8 cellular contexts compared by ENCODE assay signal in the genomic region with DNA sequence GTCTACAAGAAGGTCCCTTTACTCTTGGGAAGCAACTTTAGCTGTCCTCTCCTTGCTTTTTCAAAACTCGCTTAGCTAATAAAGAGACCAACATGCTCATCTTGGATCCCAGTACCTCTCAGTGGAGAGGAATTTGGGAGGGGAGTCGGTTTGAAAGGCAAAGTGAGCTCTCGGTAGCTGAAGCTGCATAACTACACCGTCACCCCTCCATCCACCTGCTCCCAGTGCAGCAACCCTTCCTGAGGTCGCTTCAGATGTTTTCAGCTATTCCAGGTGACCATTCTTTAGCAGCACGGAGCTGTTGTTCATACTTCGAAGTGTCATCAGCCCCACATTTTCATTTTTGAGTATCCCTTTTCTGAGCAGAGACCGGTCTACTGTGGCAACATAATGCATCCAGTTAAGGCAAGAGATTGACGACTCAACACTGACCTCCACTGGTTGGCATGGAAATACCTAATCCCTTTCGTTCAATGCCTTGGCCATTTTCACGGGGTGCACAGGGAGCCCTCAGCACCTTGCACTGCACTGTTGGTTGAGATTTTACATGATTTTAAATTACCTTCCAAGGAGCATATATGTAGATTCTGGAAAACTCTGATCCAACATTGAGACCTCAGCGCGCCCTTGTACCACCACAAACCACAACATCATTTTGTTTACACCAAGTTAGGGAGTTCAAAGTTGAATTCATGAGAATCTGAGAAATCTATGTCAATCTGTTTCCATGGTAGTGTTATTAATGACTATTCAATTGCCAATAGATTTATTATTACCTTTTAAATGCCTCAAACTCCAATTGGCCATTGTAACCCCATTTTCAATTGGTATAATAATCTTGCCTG. TPM values are rescaled to one million over a fixed set of nuclear protein-coding genes. Genes with fewer than 3 reads are reported as not detected.
A peak's percentile ranks its signal among the peaks of the same experiment; 100 is the strongest.
DNase-seq lines count a peak whose midpoint lies in the region; FAIRE-seq and TF ChIP-seq lines count a peak whose summit lies in the region.

No MANE protein-coding gene starts in this region.

- no peak overlapping the region for H3K27ac ChIP-seq in vagina

- peaks cover 5% of the 10 kb centered on the region for H3K4me1 Mint-ChIP-seq in activated naive CD4-positive, alpha-beta T cell treated with anti-CD3 and anti-CD28 coated beads for 36 hours (ENCODE audit: low read depth)

- H3K27ac Mint-ChIP-seq in activated naive CD4-positive, alpha-beta T cell treated with anti-CD3 and anti-CD28 coated beads for 36 hours, result no peak overlapping the region

- peaks cover 3% of the 10 kb centered on the region for H3K9me3 Mint-ChIP-seq in activated naive CD4-positive, alpha-beta T cell treated with anti-CD3 and anti-CD28 coated beads for 36 hours

- CTCF ChIA-PET in activated naive CD4-positive, alpha-beta T cell treated with anti-CD3 and anti-CD28 coated beads for 36 hours (lab: Charles Lee), result interaction anchor here (0.6 to 1.8 kb wide), 24 partner anchors 9 to 826 kb away, joined by 3 to 14 read pairs (median 3); no protein-coding TSS in a partner anchor

- H3K36me3 ChIP-seq in GM06990 (ENCODE audit: control insufficient read depth, insufficient read depth, low read length) (no peaks in the 10 kb centered on the region), vagina (no peaks in the 10 kb centered on the region)

- intact Hi-C loops in activated naive CD4-positive, alpha-beta T cell treated with anti-CD3 and anti-CD28 coated beads for 36 hours (cut with micrococcal nuclease), result loop anchor here (1.0 to 2.0 kb wide), 6 partner anchors 111 to 825 kb away; a partner anchor contains a TSS
- intact Hi-C loops in vagina (cut with DNase I), result loop anchor here (10.0 kb wide), 2 partner anchors 113 to 717 kb away; no protein-coding TSS in a partner anchor

- peak; percentile 42 for DNase-seq in GM06990 (ENCODE audit: extremely low read depth, insufficient read length)
- peak; percentile 22 for DNase-seq in H54 (ENCODE audit: insufficient read length, low spot score)
- DNase-seq in LoVo (ENCODE audit: low spot score), result peak; percentile 21
- peak; percentile 31 for DNase-seq in SIG-M5 (lab: John Stamatoyannopoulos, UW)
- peak; percentile 80 for DNase-seq in activated naive CD4-positive, alpha-beta T cell treated with anti-CD3 and anti-CD28 coated beads for 36 hours
- DNase-seq in glomerular visceral epithelial cell (ENCODE audit: extremely low spot score), result peak; percentile 77
- DNase-seq in pons (ENCODE audit: low spot score), result peak; percentile 92
- DNase-seq in vagina (ENCODE audit: extremely low spot score in 2 of 2), result no peak

- TF ChIP-seq CTCF in GM06990 (IDR thresholded peaks at IDR 0.05; ENCODE audit: insufficient read depth, low read length, poor library complexity, severe bottlenecking) (peak; percentile 71), vagina (IDR thresholded peaks at IDR 0.05) (peak; percentile 35 to 80 (median 62))

- no peaks in the 10 kb centered on the region for H3K9me3 ChIP-seq in vagina

- H3K36me3 Mint-ChIP-seq in activated naive CD4-positive, alpha-beta T cell treated with anti-CD3 and anti-CD28 coated beads for 36 hours (ENCODE audit: low read depth), result no peaks in the 10 kb centered on the region

- TF ChIP-seq POLR2A in H54 (IDR thresholded peaks at IDR 0.05; ENCODE audit: low read depth, low read length), result no peak
- no peak for TF ChIP-seq POLR2A in vagina (IDR thresholded peaks at IDR 0.05)

- H3K4me3 ChIP-seq in GM06990 (replicated peaks; ENCODE audit: low read depth, low read length), result no peak overlapping the region
- H3K4me3 ChIP-seq in vagina, result no peak overlapping the region

- peak; percentile 33 for FAIRE-seq in H54 (lab: Jason Lieb, UNC)

- H3K4me3 Mint-ChIP-seq in activated naive CD4-positive, alpha-beta T cell treated with anti-CD3 and anti-CD28 coated beads for 36 hours, result no peak overlapping the region

- peaks cover 12% of the 10 kb centered on the region for H3K4me1 ChIP-seq in vagina

- no peaks in the 10 kb centered on the region; the same call in 1 of the 2 replicates for H3K27me3 ChIP-seq in GM06990 (replicated peaks; ENCODE audit: control insufficient read depth, insufficient read depth, low read length)
- H3K27me3 ChIP-seq in vagina, result no peaks in the 10 kb centered on the region

- H3K27me3 Mint-ChIP-seq in activated naive CD4-positive, alpha-beta T cell treated with anti-CD3 and anti-CD28 coated beads for 36 hours (ENCODE audit: low read depth), result no peaks in the 10 kb centered on the region

RNA-seq across cellular contexts. Expression of a gene that starts 42.2 kb away (rescaled TPM):
- total RNA-seq in activated naive CD4-positive, alpha-beta T cell treated with anti-CD3 and anti-CD28 coated beads for 36 hours, result not detected
- not detected for total RNA-seq in vagina

Comparison
In these comparisons a context has a peak if more than half of its experiments do, and no peak if none do; other contexts are left out.
1. DNase-seq: peak in GM06990 (single experiment), H54 (single experiment), LoVo (single experiment), SIG-M5 (single experiment), activated naive CD4-positive, alpha-beta T cell treated with anti-CD3 and anti-CD28 coated beads for 36 hours (single experiment), glomerular visceral epithelial cell (single experiment) and pons (single experiment); none in vagina (0 of 2).